ENCODE assay signal across 10 cellular contexts in the genomic region with DNA sequence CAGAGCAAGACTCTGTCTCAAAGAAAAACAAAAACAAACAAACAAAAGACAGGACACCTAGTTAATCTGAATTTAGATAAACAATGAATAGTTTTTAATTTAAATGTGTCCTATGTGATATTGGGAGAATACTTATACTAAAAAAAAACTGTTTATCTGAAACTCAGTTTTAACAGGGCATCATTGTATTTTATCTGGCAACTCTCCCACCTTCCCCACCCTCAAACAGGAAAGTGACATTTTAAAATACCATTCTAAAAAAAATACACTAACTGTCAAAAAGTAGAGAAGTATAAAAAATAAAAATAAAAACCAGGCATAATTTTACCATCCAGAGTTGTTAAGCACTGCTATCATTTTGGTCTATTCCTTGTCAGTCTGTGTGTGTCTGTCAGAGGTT.
"Had no signal": no experiment of that assay in that cellular context is flagged by ENCODE, and none has a peak within 500 bp of the region (broad histone marks: within the 10 kb centered on the region; RNA-seq: fewer than 3 reads in every experiment).

No MANE protein-coding gene starts in this region.

- FAIRE-seq: HepG2 had no signal

- H3K36me3 ChIP-seq: HAP-1 had no signal

- H3K27ac Mint-ChIP-seq: HFFc6, IgD-negative memory B cell had no signal

- H3K4me3 ChIP-seq: GM23248, HAP-1 had no signal

- H3K36me3 Mint-ChIP-seq: IgD-negative memory B cell had no signal

- H3K27ac ChIP-seq: GM23248, HL-60 had no signal

- DNase-seq: GM23248, GOT3, H7, HFFc6, KBM-7 had no signal

- H3K9me3 ChIP-seq: HAP-1 had no signal

- H3K4me3 Mint-ChIP-seq: HFFc6, IgD-negative memory B cell had no signal

- H3K27me3 Mint-ChIP-seq: IgD-negative memory B cell had no signal

- ATAC-seq: HCT116 had no signal

- H3K4me1 ChIP-seq: HAP-1 had no signal
